ENCODE assay signal across 16 cellular contexts in genomic region chr10:25502453-25502852, GRCh38.
DNase-seq lines count a peak whose midpoint lies in the region; ATAC-seq and TF ChIP-seq lines count a peak whose summit lies in the region.
"Had no signal": no experiment of that assay in that cellular context is flagged by ENCODE, and none has a peak within 500 bp of the region (broad histone marks: within the 10 kb centered on the region; RNA-seq: fewer than 3 reads in every experiment).

No MANE protein-coding gene starts in this region.

- H3K27me3 ChIP-seq in GM23338 (ENCODE audit: insufficient read depth), result no peaks in the 10 kb centered on the region
- no peaks in the 10 kb centered on the region for H3K27me3 ChIP-seq in neuronal stem cell (ENCODE audit: control insufficient read depth in 3 of 3, insufficient read depth in 3 of 3, low read depth in 1 of 3, low read length in 3 of 3)
- H3K27me3 ChIP-seq: BLaER1 treated with 17β-estradiol and CSF1 and Interleukin-3, amounts not matched to agents 10 nM and 100 nM had no signal

- no peak overlapping the region for H3K4me3 ChIP-seq in GM23338
- no peak overlapping the region for H3K4me3 ChIP-seq in neuronal stem cell (ENCODE audit: low read length in 2 of 2)
- H3K4me3 ChIP-seq: BLaER1 treated with 17β-estradiol and CSF1 and Interleukin-3, amounts not matched to agents 10 nM and 100 nM; GM23248 had no signal

- 0 out of 4 replicates have a peak, but pooled peaks of 1 of the 2 experiments have one; percentile 3 for TF ChIP-seq CTCF in GM23338 (conservative IDR thresholded peaks at IDR 0.05; ENCODE audit: low read depth in 2 of 2)

- no peak for DNase-seq in GM23338 (ENCODE audit: low spot score)
- DNase-seq in cerebellar cortex (ENCODE audit: low spot score), result peak; percentile 47
- no peak for DNase-seq in neuronal stem cell (ENCODE audit: low spot score)
- peak; percentile 15 for DNase-seq in superior temporal gyrus (ENCODE audit: extremely low spot score)
- DNase-seq in SKM-1 treated with dmso at 0.1 percent for 144 hours (lab: John Stamatoyannopoulos, UW; ENCODE audit: unreplicated experiment), result no peak
- DNase-seq in NCI-H2081 treated with DMSO at 0.1 percent for 48 hours (lab: John Stamatoyannopoulos, UW), result no peak
- DNase-seq in stimulated activated CD4-positive, alpha-beta T cell treated with anti-CD3 and anti-CD28 coated beads, Interleukin-4, amount 100 ng/mL, for 1 hour, result no peak
- DNase-seq: ACHN; Calu3; CD4-positive, alpha-beta T cell; DMS 273 treated with DMSO at 0.1 percent for 48 hours; DMS79; GM23248; H7; IMR-90 had no signal

- peaks cover 35% of the 10 kb centered on the region for H3K4me1 Mint-ChIP-seq in GM23338

- H3K79me1 ChIP-seq in neuronal stem cell (ENCODE audit: low read depth, low read length), result no peaks in the 10 kb centered on the region

- H3K27ac ChIP-seq in GM23338 (ENCODE audit: low read depth) (no peak overlapping the region), neuronal stem cell (replicated peaks; ENCODE audit: low read length) (no peak overlapping the region)
- H3K27ac ChIP-seq: BLaER1 treated with 17β-estradiol and CSF1 and Interleukin-3, amounts not matched to agents 10 nM and 100 nM; GM23248 had no signal

- H2AFZ ChIP-seq in GM23338 (no peak overlapping the region), neuronal stem cell (ENCODE audit: low read length) (peak overlapping the region; percentile 41)
- H2AFZ ChIP-seq: GM23248 had no signal

- no peak overlapping the region for H3K4ac ChIP-seq in neuronal stem cell (ENCODE audit: low read length)

- no peak overlapping the region for H2AK5ac ChIP-seq in neuronal stem cell (ENCODE audit: low read depth, low read length)

- H2BK5ac ChIP-seq in neuronal stem cell (ENCODE audit: low read length), result no peak overlapping the region

- no peaks in the 10 kb centered on the region for H3K9me3 ChIP-seq in neuronal stem cell (replicated peaks in 1 of 2; ENCODE audit: control insufficient read depth in 2 of 2, insufficient read depth in 1 of 2, low read depth in 1 of 2, low read length in 2 of 2)
- H3K9me3 ChIP-seq: BLaER1 treated with 17β-estradiol and CSF1 and Interleukin-3, amounts not matched to agents 10 nM and 100 nM had no signal

- ATAC-seq in GM23338, result peak; percentile 51; the same call in 2 of the 3 replicates

- no peaks in the 10 kb centered on the region for H3K9me2 ChIP-seq in GM23338 (ENCODE audit: insufficient read depth)

- H3K4me1 ChIP-seq in GM23338 (ENCODE audit: insufficient read depth) (peaks cover 9% of the 10 kb centered on the region; the same call in 1 of the 2 replicates), neuronal stem cell (ENCODE audit: control insufficient read depth in 2 of 2, insufficient read depth in 1 of 2, low read depth in 1 of 2, low read length in 2 of 2) (peaks cover 1 to 13% of the 10 kb centered on the region in 2 donors)
- H3K4me1 ChIP-seq: BLaER1 treated with 17β-estradiol and CSF1 and Interleukin-3, amounts not matched to agents 10 nM and 100 nM had no signal

- no peak overlapping the region for H3K18ac ChIP-seq in neuronal stem cell (ENCODE audit: low read length)

- no peaks in the 10 kb centered on the region for H3K36me3 Mint-ChIP-seq in GM23338 (ENCODE audit: low read depth)

- no peak overlapping the region for H2BK12ac ChIP-seq in neuronal stem cell (ENCODE audit: low read length)

- H3K36me3 ChIP-seq in GM23338 (ENCODE audit: insufficient read depth) (no peaks in the 10 kb centered on the region), neuronal stem cell (replicated peaks in 1 of 2; ENCODE audit: control insufficient read depth in 2 of 2, insufficient read depth in 2 of 2, low read length in 2 of 2) (no peaks in the 10 kb centered on the region)
- H3K36me3 ChIP-seq: BLaER1 treated with 17β-estradiol and CSF1 and Interleukin-3, amounts not matched to agents 10 nM and 100 nM had no signal

- no peak overlapping the region for H3K23ac ChIP-seq in neuronal stem cell (ENCODE audit: low read depth, low read length, poor library complexity)

- WGBS in neuronal stem cell (ENCODE audit: extremely low coverage in 2 of 2, insufficient read length in 2 of 2, insufficient replicate concordance in 1 of 2), 2 donors, result no CpG with 5 or more reads among the region's 1 CpG

- no peaks in the 10 kb centered on the region for H4K20me1 ChIP-seq in GM23338 (replicated peaks; ENCODE audit: insufficient read depth)
- H4K20me1 ChIP-seq: BLaER1 treated with 17β-estradiol and CSF1 and Interleukin-3, amounts not matched to agents 10 nM and 100 nM had no signal

- no peak overlapping the region for H3K4me3 Mint-ChIP-seq in GM23338
- H3K4me3 Mint-ChIP-seq: CD4-positive, alpha-beta T cell had no signal

- H3K14ac ChIP-seq in neuronal stem cell (ENCODE audit: low read length), result no peak overlapping the region

- H3K27ac Mint-ChIP-seq in GM23338, result peak overlapping the region; percentile 24; the same call in 1 of the 2 replicates
- H3K27ac Mint-ChIP-seq: CD4-positive, alpha-beta T cell had no signal

- H3K9me3 Mint-ChIP-seq in GM23338, result no peaks in the 10 kb centered on the region
- H3K9me3 Mint-ChIP-seq: CD4-positive, alpha-beta T cell had no signal

- H3K79me2 ChIP-seq in GM23338 (replicated peaks; ENCODE audit: insufficient read depth), result no peaks in the 10 kb centered on the region

- no peaks in the 10 kb centered on the region for H3F3A ChIP-seq in GM23338 (replicated peaks; ENCODE audit: low read depth)

- no peak overlapping the region for H4K91ac ChIP-seq in neuronal stem cell (ENCODE audit: low read depth, low read length, poor library complexity)

- no peak overlapping the region for H2BK15ac ChIP-seq in neuronal stem cell (ENCODE audit: low read length)

- H4K8ac ChIP-seq in neuronal stem cell (ENCODE audit: low read depth, low read length), result no peak overlapping the region

- no peak overlapping the region for H3K4me2 ChIP-seq in GM23338
- no peak overlapping the region for H3K4me2 ChIP-seq in neuronal stem cell (ENCODE audit: insufficient read depth, low read length, poor library complexity, severe bottlenecking)
- H3K4me2 ChIP-seq: BLaER1 treated with 17β-estradiol and CSF1 and Interleukin-3, amounts not matched to agents 10 nM and 100 nM had no signal

- H3K27me3 Mint-ChIP-seq in GM23338 (ENCODE audit: insufficient read depth, low read depth, poor library complexity), result peaks cover 2% of the 10 kb centered on the region
- H3K27me3 Mint-ChIP-seq: CD4-positive, alpha-beta T cell had no signal

- no peak overlapping the region for H3K9ac ChIP-seq in neuronal stem cell (ENCODE audit: low read depth, low read length, poor library complexity)
- H3K9ac ChIP-seq: BLaER1 treated with 17β-estradiol and CSF1 and Interleukin-3, amounts not matched to agents 10 nM and 100 nM; GM23248 had no signal

- no peak overlapping the region for H2BK120ac ChIP-seq in neuronal stem cell (ENCODE audit: low read depth, low read length)

TF ChIP-seq in GM23338, 12 proteins besides CTCF, POLR2A, EP300 and RAD21:
- TF ChIP-seq CREB1 (CRISPR knock-in tag; IDR thresholded peaks at IDR 0.05; ENCODE audit: low read depth), result no peak
- no peak for TF ChIP-seq REST (IDR thresholded peaks at IDR 0.05; ENCODE audit: unreplicated experiment)

Comparison
In these comparisons a context has a peak if more than half of its experiments do, and no peak if none do; other contexts are left out.
1. DNase-seq: peak in cerebellar cortex (single experiment) and superior temporal gyrus (single experiment); none in GM23338 (single experiment), neuronal stem cell (single experiment), SKM-1 treated with dmso at 0.1 percent for 144 hours (single experiment), NCI-H2081 treated with DMSO at 0.1 percent for 48 hours (single experiment) and stimulated activated CD4-positive, alpha-beta T cell treated with anti-CD3 and anti-CD28 coated beads, Interleukin-4, amount 100 ng/mL, for 1 hour (single experiment).